In the genomic region with DNA sequence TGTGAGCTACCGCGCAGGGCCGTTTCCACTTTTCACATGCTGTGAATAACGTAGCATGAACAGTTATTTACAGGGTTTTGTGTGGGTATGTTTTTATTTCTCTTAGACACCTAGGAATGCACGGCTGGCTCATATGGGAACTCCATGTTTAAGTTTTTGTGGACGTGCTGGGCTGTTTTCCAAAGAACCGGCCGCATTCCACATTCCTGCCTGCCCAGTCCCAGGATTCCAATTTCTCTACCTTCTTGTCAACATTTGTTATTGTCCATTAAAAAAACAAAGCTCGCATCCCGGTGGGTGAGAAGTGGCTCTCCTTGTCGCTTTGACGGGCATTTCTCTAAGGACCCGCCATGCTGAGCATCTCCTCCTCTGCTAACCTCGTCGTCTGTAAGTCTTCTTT, we compare ENCODE assay signal across 14 cellular contexts. TPM values are rescaled to one million over a fixed set of nuclear protein-coding genes. Genes with fewer than 3 reads are reported as not detected.
DNase-seq lines count a peak whose midpoint lies in the region; ATAC-seq lines count a peak whose summit lies in the region.
"Had no signal": no experiment of that assay in that cellular context is flagged by ENCODE, and none has a peak within 500 bp of the region (broad histone marks: within the 10 kb centered on the region; RNA-seq: fewer than 3 reads in every experiment).

No MANE protein-coding gene starts in this region.

- no peak overlapping the region for H3K4me3 Mint-ChIP-seq in activated naive CD4-positive, alpha-beta T cell treated with anti-CD3 and anti-CD28 coated beads, Interleukin-2, amount 10 ng/mL, durations not matched to agents 7 days and 5 days
- H3K4me3 Mint-ChIP-seq in effector memory CD8-positive, alpha-beta T cell = no peak overlapping the region
- H3K4me3 Mint-ChIP-seq in stimulated activated effector memory CD8-positive, alpha-beta T cell treated with anti-CD3 and anti-CD28 coated beads, Interleukin-12 subunit alpha, Interleukin-12 subunit beta, amount 100 ng/mL, for 72 hours = no peak overlapping the region
- H3K4me3 Mint-ChIP-seq in activated CD4-positive, alpha-beta memory T cell treated with anti-CD3 and anti-CD28 coated beads, Interleukin-2, amount 10 ng/mL, durations not matched to agents 7 days and 5 days = no peak overlapping the region
- H3K4me3 Mint-ChIP-seq: CD8-positive, alpha-beta memory T cell had no signal

- DNase-seq in activated naive CD4-positive, alpha-beta T cell treated with anti-CD3 and anti-CD28 coated beads, Interleukin-2, amount 10 ng/mL, durations not matched to agents 7 days and 5 days = no peak
- no peak for DNase-seq in activated naive CD4-positive, alpha-beta T cell treated with Interleukin-2 at 50 U/mL for 16 hours
- DNase-seq in MG63 = peak; percentile 22
- DNase-seq in effector memory CD8-positive, alpha-beta T cell = no peak
- no peak for DNase-seq in stimulated activated effector memory CD8-positive, alpha-beta T cell treated with anti-CD3 and anti-CD28 coated beads, Interleukin-12 subunit alpha, Interleukin-12 subunit beta, amount 100 ng/mL, for 72 hours (ENCODE audit: low spot score in 2 of 2)
- DNase-seq in left ventricle myocardium superior = no peak
- no peak for DNase-seq in activated CD4-positive, alpha-beta memory T cell treated with anti-CD3 and anti-CD28 coated beads, Interleukin-2, amount 10 ng/mL, durations not matched to agents 7 days and 5 days
- DNase-seq: NCI-H1694 treated with DMSO at 0.1 percent for 48 hours, NCI-H510A treated with DMSO at 0.1 percent for 48 hours, NCI-H774, SIG-M5 had no signal

- H3K36me3 Mint-ChIP-seq in activated naive CD4-positive, alpha-beta T cell treated with anti-CD3 and anti-CD28 coated beads, Interleukin-2, amount 10 ng/mL, durations not matched to agents 7 days and 5 days = peaks cover 42% of the 10 kb centered on the region
- peaks cover 4% of the 10 kb centered on the region for H3K36me3 Mint-ChIP-seq in effector memory CD8-positive, alpha-beta T cell (ENCODE audit: insufficient read depth)
- no peaks in the 10 kb centered on the region for H3K36me3 Mint-ChIP-seq in stimulated activated effector memory CD8-positive, alpha-beta T cell treated with anti-CD3 and anti-CD28 coated beads, Interleukin-12 subunit alpha, Interleukin-12 subunit beta, amount 100 ng/mL, for 72 hours
- peaks cover 29% of the 10 kb centered on the region for H3K36me3 Mint-ChIP-seq in activated CD4-positive, alpha-beta memory T cell treated with anti-CD3 and anti-CD28 coated beads, Interleukin-2, amount 10 ng/mL, durations not matched to agents 7 days and 5 days (ENCODE audit: low read depth)
- H3K36me3 Mint-ChIP-seq: CD8-positive, alpha-beta memory T cell had no signal

- CTCF ChIA-PET in activated naive CD4-positive, alpha-beta T cell treated with anti-CD3 and anti-CD28 coated beads, Interleukin-2, amount 10 ng/mL, durations not matched to agents 7 days and 5 days (lab: Charles Lee) = no interaction called here
- CTCF ChIA-PET in activated CD4-positive, alpha-beta memory T cell treated with anti-CD3 and anti-CD28 coated beads, Interleukin-2, amount 10 ng/mL, durations not matched to agents 7 days and 5 days (lab: Charles Lee) = no interaction called here

- peaks cover 4% of the 10 kb centered on the region for H3K9me3 ChIP-seq in MG63

- no peaks in the 10 kb centered on the region for H3K27me3 Mint-ChIP-seq in activated naive CD4-positive, alpha-beta T cell treated with anti-CD3 and anti-CD28 coated beads, Interleukin-2, amount 10 ng/mL, durations not matched to agents 7 days and 5 days
- no peaks in the 10 kb centered on the region for H3K27me3 Mint-ChIP-seq in effector memory CD8-positive, alpha-beta T cell
- peaks cover 6% of the 10 kb centered on the region for H3K27me3 Mint-ChIP-seq in activated CD4-positive, alpha-beta memory T cell treated with anti-CD3 and anti-CD28 coated beads, Interleukin-2, amount 10 ng/mL, durations not matched to agents 7 days and 5 days

- H3K4me3 ChIP-seq in MG63 = no peak overlapping the region
- H3K4me3 ChIP-seq: BLaER1 had no signal

- H3K27me3 ChIP-seq in MG63 = peaks cover 7% of the 10 kb centered on the region
- H3K27me3 ChIP-seq: BLaER1 had no signal

- ATAC-seq in effector memory CD8-positive, alpha-beta T cell (replicated peaks) = no peak
- ATAC-seq in stimulated activated effector memory CD8-positive, alpha-beta T cell treated with anti-CD3 and anti-CD28 coated beads, Interleukin-12 subunit alpha, Interleukin-12 subunit beta, amount 100 ng/mL, for 72 hours = no peak
- ATAC-seq in GM19328 (IDR thresholded peaks at IDR 0.05; ENCODE audit: unreplicated experiment) (no peak), left ventricle myocardium superior (no peak)

- H3K9me3 Mint-ChIP-seq in activated naive CD4-positive, alpha-beta T cell treated with anti-CD3 and anti-CD28 coated beads, Interleukin-2, amount 10 ng/mL, durations not matched to agents 7 days and 5 days = peaks cover 14% of the 10 kb centered on the region
- H3K9me3 Mint-ChIP-seq in effector memory CD8-positive, alpha-beta T cell = no peaks in the 10 kb centered on the region
- H3K9me3 Mint-ChIP-seq in stimulated activated effector memory CD8-positive, alpha-beta T cell treated with anti-CD3 and anti-CD28 coated beads, Interleukin-12 subunit alpha, Interleukin-12 subunit beta, amount 100 ng/mL, for 72 hours = no peaks in the 10 kb centered on the region
- H3K9me3 Mint-ChIP-seq in activated CD4-positive, alpha-beta memory T cell treated with anti-CD3 and anti-CD28 coated beads, Interleukin-2, amount 10 ng/mL, durations not matched to agents 7 days and 5 days = peaks cover 15% of the 10 kb centered on the region

- POLR2A ChIA-PET in activated CD4-positive, alpha-beta memory T cell treated with anti-CD3 and anti-CD28 coated beads, Interleukin-2, amount 10 ng/mL, durations not matched to agents 7 days and 5 days (lab: Charles Lee) = no interaction called here

- H3K27ac Mint-ChIP-seq in activated naive CD4-positive, alpha-beta T cell treated with anti-CD3 and anti-CD28 coated beads, Interleukin-2, amount 10 ng/mL, durations not matched to agents 7 days and 5 days = peak overlapping the region; percentile 33
- H3K27ac Mint-ChIP-seq in effector memory CD8-positive, alpha-beta T cell = peak overlapping the region; percentile 75 to 95
- peak overlapping the region; percentile 43 for H3K27ac Mint-ChIP-seq in stimulated activated effector memory CD8-positive, alpha-beta T cell treated with anti-CD3 and anti-CD28 coated beads, Interleukin-12 subunit alpha, Interleukin-12 subunit beta, amount 100 ng/mL, for 72 hours
- H3K27ac Mint-ChIP-seq in activated CD4-positive, alpha-beta memory T cell treated with anti-CD3 and anti-CD28 coated beads, Interleukin-2, amount 10 ng/mL, durations not matched to agents 7 days and 5 days = no peak overlapping the region

- no peaks in the 10 kb centered on the region for H3K36me3 ChIP-seq in MG63

- intact Hi-C loops in left ventricle myocardium superior (cut with micrococcal nuclease) = no loop called here

- peaks cover 3% of the 10 kb centered on the region for H3K4me1 Mint-ChIP-seq in activated naive CD4-positive, alpha-beta T cell treated with anti-CD3 and anti-CD28 coated beads, Interleukin-2, amount 10 ng/mL, durations not matched to agents 7 days and 5 days
- H3K4me1 Mint-ChIP-seq in effector memory CD8-positive, alpha-beta T cell (ENCODE audit: low read depth in 2 of 2) = peaks cover 0 to 3% of the 10 kb centered on the region in 2 donors
- peaks cover 5% of the 10 kb centered on the region for H3K4me1 Mint-ChIP-seq in stimulated activated effector memory CD8-positive, alpha-beta T cell treated with anti-CD3 and anti-CD28 coated beads, Interleukin-12 subunit alpha, Interleukin-12 subunit beta, amount 100 ng/mL, for 72 hours
- peaks cover 2% of the 10 kb centered on the region for H3K4me1 Mint-ChIP-seq in activated CD4-positive, alpha-beta memory T cell treated with anti-CD3 and anti-CD28 coated beads, Interleukin-2, amount 10 ng/mL, durations not matched to agents 7 days and 5 days

RNA-seq across cellular contexts. Expression of gene LRRC3, which starts 47.1 kb away (rescaled TPM):
- 1.2 and 1.4 TPM in 2 replicates for total RNA-seq in MG63 (2014; rRNA removed; shearing (Covaris generic); ENCODE audit: low replicate concordance)
- 2.1 TPM for total RNA-seq in left ventricle myocardium superior
- total RNA-seq in activated CD4-positive, alpha-beta memory T cell treated with anti-CD3 and anti-CD28 coated beads, Interleukin-2, amount 10 ng/mL, durations not matched to agents 7 days and 5 days = 1 to 10 TPM; 3.7 to 3.8 TPM

RNA-seq across cellular contexts. Expression of gene TRPM2, which starts 54.8 kb away (rescaled TPM):
- total RNA-seq in MG63 (2014; rRNA removed; shearing (Covaris generic); ENCODE audit: low replicate concordance) = 0.13 TPM in 1 of 2 replicates, not detected in the other
- total RNA-seq in left ventricle myocardium superior = 1.5 TPM
- 10 to 100 TPM; 13.7 to 14.8 TPM for total RNA-seq in activated CD4-positive, alpha-beta memory T cell treated with anti-CD3 and anti-CD28 coated beads, Interleukin-2, amount 10 ng/mL, durations not matched to agents 7 days and 5 days
